In genomic region chr6:22231616-22232015, GRCh38 we compare ENCODE assay signal across 22 cellular contexts.
A peak's percentile ranks its signal among the peaks of the same experiment; 100 is the strongest.
DNase-seq lines count a peak whose midpoint lies in the region; TF ChIP-seq lines count a peak whose summit lies in the region.
"Had no signal": no experiment of that assay in that cellular context is flagged by ENCODE, and none has a peak within 500 bp of the region (broad histone marks: within the 10 kb centered on the region; RNA-seq: fewer than 3 reads in every experiment).

No MANE protein-coding gene starts in this region.

- H3K27me3 ChIP-seq in MG63, result no peaks in the 10 kb centered on the region
- no peaks in the 10 kb centered on the region for H3K27me3 ChIP-seq in effector memory CD4-positive, alpha-beta T cell (replicated peaks; ENCODE audit: control insufficient read depth, insufficient read depth, low read length, poor library complexity, severe bottlenecking)
- H3K27me3 ChIP-seq: esophagus muscularis mucosa, gastrocnemius medialis had no signal

- CTCF ChIA-PET in AG04449 (lab: Yijun Ruan, JAX), result no interaction called here

- TF ChIP-seq CTCF in AG04449 (IDR thresholded peaks at IDR 0.05; ENCODE audit: insufficient read depth, low read length, missing control alignments), result no peak
- no peak for TF ChIP-seq CTCF in astrocyte of the spinal cord (IDR thresholded peaks at IDR 0.05; ENCODE audit: low read depth, low read length)

- H3K9me3 ChIP-seq in MG63, result no peaks in the 10 kb centered on the region
- no peaks in the 10 kb centered on the region for H3K9me3 ChIP-seq in effector memory CD4-positive, alpha-beta T cell (ENCODE audit: control insufficient read depth, low read length)
- H3K9me3 ChIP-seq: esophagus muscularis mucosa, gastrocnemius medialis, psoas muscle had no signal

- H3K4me3 ChIP-seq in AG04449 (ENCODE audit: low read depth, low read length) (no peak overlapping the region), astrocyte of the spinal cord (ENCODE audit: low read depth, low read length) (no peak overlapping the region), MG63 (no peak overlapping the region)
- no peak overlapping the region for H3K4me3 ChIP-seq in effector memory CD4-positive, alpha-beta T cell (ENCODE audit: insufficient read depth, low read depth, low read length, poor library complexity, severe bottlenecking)
- H3K4me3 ChIP-seq: esophagus muscularis mucosa, gastrocnemius medialis, psoas muscle had no signal

- H3K36me3 ChIP-seq in MG63, result no peaks in the 10 kb centered on the region
- H3K36me3 ChIP-seq in effector memory CD4-positive, alpha-beta T cell (ENCODE audit: control insufficient read depth, insufficient read depth, low read length), result no peaks in the 10 kb centered on the region
- H3K36me3 ChIP-seq: esophagus muscularis mucosa, gastrocnemius medialis had no signal

- DNase-seq in AG04449 (ENCODE audit: low read depth, low spot score) (peak; percentile 23), LHCN-M2 (ENCODE audit: low read depth) (peak; percentile 10), astrocyte of the spinal cord (ENCODE audit: low read depth, low spot score) (peak; percentile 64), kidney tubule cell (ENCODE audit: low spot score) (peak; percentile 87), MG63 (no peak), hypothalamus (lab: John Stamatoyannopoulos, UW) (no peak)
- no peak for DNase-seq in activated effector memory CD4-positive, alpha-beta T cell treated with anti-CD3 and anti-CD28 coated beads, Interleukin-2, amount 50 U/mL, for 16 hours
- DNase-seq in effector memory CD4-positive, alpha-beta T cell, result no peak
- DNase-seq: activated CD4-positive, alpha-beta T cell treated with anti-CD3 and anti-CD28 coated beads, Interleukin-2, amount 10 ng/mL, durations not matched to agents 7 days and 5 days; activated naive CD4-positive, alpha-beta T cell treated with anti-CD3 and anti-CD28 coated beads, Interleukin-2, amount 50 U/mL, for 16 hours; aorta; CD8-positive, alpha-beta T cell; effector CD8-positive, alpha-beta T cell; gastrocnemius medialis; GF-D8; GOT3; KG1; kidney; NCI-H526 treated with DMSO at 0.1 percent for 48 hours; psoas muscle; stimulated activated CD4-positive, alpha-beta T cell treated with anti-CD3 and anti-CD28 coated beads, Interleukin-1b, Interleukin-23, amount 100 ng/mL, for 48 hours had no signal

- H3K4me1 ChIP-seq in effector memory CD4-positive, alpha-beta T cell (ENCODE audit: control insufficient read depth, insufficient read depth, low read length, poor library complexity, severe bottlenecking), result no peaks in the 10 kb centered on the region
- H3K4me1 ChIP-seq: esophagus muscularis mucosa, gastrocnemius medialis, psoas muscle had no signal

- POLR2A ChIA-PET in AG04449 (lab: Yijun Ruan, JAX), result no interaction called here

- no peak overlapping the region for H3K27ac ChIP-seq in effector memory CD4-positive, alpha-beta T cell (ENCODE audit: insufficient read depth, low read length, poor library complexity, severe bottlenecking)
- H3K27ac ChIP-seq: esophagus muscularis mucosa, gastrocnemius medialis, psoas muscle had no signal

- in situ Hi-C loops in astrocyte of the spinal cord (cut with HindIII; ENCODE audit: low sequenced_read_pairs), result no loop called here

Comparison
In these comparisons a context has a peak if more than half of its experiments do, and no peak if none do; other contexts are left out.
1. DNase-seq: peak in AG04449 (single experiment), LHCN-M2 (single experiment), astrocyte of the spinal cord (single experiment) and kidney tubule cell (single experiment); none in activated effector memory CD4-positive, alpha-beta T cell treated with anti-CD3 and anti-CD28 coated beads, Interleukin-2, amount 50 U/mL, for 16 hours (single experiment), MG63 (single experiment), effector memory CD4-positive, alpha-beta T cell (0 of 3) and hypothalamus (0 of 51).